In genomic region chr10:117163061-117163953, GRCh38 we compare ENCODE assay signal across 1 cellular context.
TF ChIP-seq lines count a peak whose summit lies in the region.

No MANE protein-coding gene starts in this region.

TF ChIP-seq in WTC11, 78 proteins besides CTCF, POLR2A, EP300 and RAD21 (continued from another document):
- 0 out of 2 replicates have a peak, but pooled peaks have one; percentile 18 for TF ChIP-seq ARID4B (CRISPR knock-in tag; IDR thresholded peaks at IDR 0.05; ENCODE audit: borderline replicate concordance)
- TF ChIP-seq ZNF423 (CRISPR knock-in tag; IDR thresholded peaks at IDR 0.05), result peak; percentile 66; the same call in 1 of the 2 replicates
- no peak for TF ChIP-seq AR (CRISPR knock-in tag; IDR thresholded peaks at IDR 0.05)
- no peak for TF ChIP-seq CREM (CRISPR knock-in tag; IDR thresholded peaks at IDR 0.05)
- no peak for TF ChIP-seq ZNF396 (CRISPR knock-in tag; IDR thresholded peaks at IDR 0.05; ENCODE audit: borderline replicate concordance)
- TF ChIP-seq HMGXB4 (CRISPR knock-in tag; IDR thresholded peaks at IDR 0.05), result 0 out of 2 replicates have a peak, but pooled peaks have one; percentile 52
- peak; percentile 52; the same call in 1 of the 2 replicates for TF ChIP-seq FOXP1 (CRISPR knock-in tag; IDR thresholded peaks at IDR 0.05; ENCODE audit: borderline replicate concordance)
- TF ChIP-seq USF1 (CRISPR knock-in tag; IDR thresholded peaks at IDR 0.05), result no peak
- peak; percentile 31; the same call in 1 of the 2 replicates for TF ChIP-seq PRDM15 (CRISPR knock-in tag; IDR thresholded peaks at IDR 0.05)
- no peak for TF ChIP-seq ZNF281 (CRISPR knock-in tag; IDR thresholded peaks at IDR 0.05)
- TF ChIP-seq ATF1 (CRISPR knock-in tag; IDR thresholded peaks at IDR 0.05), result no peak
- 0 out of 2 replicates have a peak, but pooled peaks have one; percentile 21 for TF ChIP-seq E2F4 (CRISPR knock-in tag; IDR thresholded peaks at IDR 0.05; ENCODE audit: borderline replicate concordance, low read depth)
- TF ChIP-seq GRHL2 (CRISPR knock-in tag; IDR thresholded peaks at IDR 0.05; ENCODE audit: insufficient replicate concordance, severe bottlenecking), result no peak
- peak; percentile 42; the same call in 1 of the 2 replicates for TF ChIP-seq CREB1 (CRISPR knock-in tag; IDR thresholded peaks at IDR 0.05)
- TF ChIP-seq MAX (CRISPR knock-in tag; IDR thresholded peaks at IDR 0.05), result peak; percentile 47; the same call in 1 of the 2 replicates
